1 cellular context compared by ENCODE assay signal in the genomic region with DNA sequence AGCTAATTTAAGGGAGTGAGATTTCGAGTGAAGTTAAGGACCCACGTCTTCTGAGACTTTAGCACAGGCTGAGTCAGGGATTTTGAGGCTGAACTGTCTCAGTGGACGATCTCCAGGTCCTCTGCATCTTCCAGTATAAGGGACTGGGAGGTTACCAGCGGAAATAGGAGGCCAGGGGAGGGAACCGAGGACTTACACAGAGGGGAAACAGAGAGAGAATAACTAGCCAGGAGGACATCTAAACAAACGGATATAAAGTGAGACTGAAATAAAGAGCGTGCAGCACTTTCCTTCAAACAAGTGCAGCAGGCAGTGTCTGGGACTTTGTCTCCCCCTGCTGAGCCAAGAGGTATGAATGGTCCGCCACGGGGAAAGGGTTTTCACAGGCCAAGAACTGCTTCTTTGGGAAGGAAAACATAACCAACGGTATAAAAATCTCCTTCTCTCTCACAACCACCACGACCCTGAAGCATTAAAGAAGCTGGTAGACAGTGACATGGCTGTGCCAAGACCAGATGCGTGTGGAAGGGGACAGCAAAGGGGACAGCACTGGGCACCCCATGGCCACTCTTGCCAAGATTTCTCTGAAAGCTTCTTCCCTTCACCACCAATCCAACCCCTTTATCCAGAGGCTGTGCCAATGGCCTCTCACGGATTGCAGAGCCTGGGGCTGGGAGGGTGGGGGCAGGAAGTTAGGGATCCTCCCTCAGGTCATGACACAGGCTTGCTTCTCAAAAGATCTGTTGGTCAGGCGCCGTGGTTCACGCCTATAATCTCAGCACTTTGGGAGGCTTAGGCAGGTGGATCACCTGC.
TF ChIP-seq lines count a peak whose summit lies in the region.

No MANE protein-coding gene starts in this region.

TF ChIP-seq in HepG2, 621 proteins besides CTCF, POLR2A, EP300 and RAD21 (continued from another document and continues in another):
- no peak for TF ChIP-seq FOSL1 (CRISPR knock-in tag; IDR thresholded peaks at IDR 0.05; ENCODE audit: borderline replicate concordance)
- no peak for TF ChIP-seq KLF15 (CRISPR knock-in tag; IDR thresholded peaks at IDR 0.05; ENCODE audit: borderline replicate concordance)
- TF ChIP-seq RFX1 (IDR thresholded peaks at IDR 0.05), result no peak
- TF ChIP-seq POGK (CRISPR knock-in tag; conservative IDR thresholded peaks at IDR 0.05), result no peak
- no peak for TF ChIP-seq SNRNP70 (IDR thresholded peaks at IDR 0.05; ENCODE audit: low read depth, low read length)
- TF ChIP-seq ATF2 (CRISPR knock-in tag; IDR thresholded peaks at IDR 0.05), result 0 out of 2 replicates have a peak, but pooled peaks have one; percentile 18
- TF ChIP-seq CAMTA2 (CRISPR knock-in tag; IDR thresholded peaks at IDR 0.05; ENCODE audit: borderline replicate concordance), result no peak
- no peak for TF ChIP-seq TAF15 (IDR thresholded peaks at IDR 0.05; ENCODE audit: low read depth, low read length, poor library complexity, severe bottlenecking)
- 0 out of 2 replicates have a peak, but pooled peaks have one; percentile 25 for TF ChIP-seq KDM4B (CRISPR knock-in tag; IDR thresholded peaks at IDR 0.05)
- TF ChIP-seq E2F2 (CRISPR knock-in tag; IDR thresholded peaks at IDR 0.05; ENCODE audit: borderline replicate concordance), result no peak
- no peak for TF ChIP-seq ZNF275 (CRISPR knock-in tag; IDR thresholded peaks at IDR 0.05; ENCODE audit: borderline replicate concordance)
- peak; percentile 46; the same call in 1 of the 2 replicates for TF ChIP-seq ZNF292 (CRISPR knock-in tag; IDR thresholded peaks at IDR 0.05; ENCODE audit: borderline replicate concordance, low read depth)
- no peak for TF ChIP-seq ZBTB8A (CRISPR knock-in tag; IDR thresholded peaks at IDR 0.05; ENCODE audit: borderline replicate concordance, low read depth)
- TF ChIP-seq, protein P1, sequence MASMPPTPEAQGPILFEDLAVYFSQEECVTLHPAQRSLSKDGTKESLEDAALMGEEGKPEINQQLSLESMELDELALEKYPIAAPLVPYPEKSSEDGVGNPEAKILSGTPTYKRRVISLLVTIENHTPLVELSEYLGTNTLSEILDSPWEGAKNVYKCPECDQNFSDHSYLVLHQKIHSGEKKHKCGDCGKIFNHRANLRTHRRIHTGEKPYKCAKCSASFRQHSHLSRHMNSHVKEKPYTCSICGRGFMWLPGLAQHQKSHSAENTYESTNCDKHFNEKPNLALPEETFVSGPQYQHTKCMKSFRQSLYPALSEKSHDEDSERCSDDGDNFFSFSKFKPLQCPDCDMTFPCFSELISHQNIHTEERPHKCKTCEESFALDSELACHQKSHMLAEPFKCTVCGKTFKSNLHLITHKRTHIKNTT (CRISPR knock-in tag; IDR thresholded peaks at IDR 0.05), result no peak
- peak; percentile 48; the same call in 1 of the 2 replicates for TF ChIP-seq MAFF (IDR thresholded peaks at IDR 0.05; ENCODE audit: low read depth, low read length)
- TF ChIP-seq KDM6A (CRISPR knock-in tag; IDR thresholded peaks at IDR 0.05; ENCODE audit: low read depth), result no peak
- no peak for TF ChIP-seq ZNF138 (CRISPR knock-in tag; IDR thresholded peaks at IDR 0.05; ENCODE audit: low read depth)
- TF ChIP-seq GATAD2A (CRISPR knock-in tag; IDR thresholded peaks at IDR 0.05), result peak; percentile 53; the same call in 1 of the 2 replicates
- no peak for TF ChIP-seq KMT2B (CRISPR knock-in tag; IDR thresholded peaks at IDR 0.05)
- peak; percentile 22; the same call in 1 of the 2 replicates for TF ChIP-seq TBX2 (CRISPR knock-in tag; IDR thresholded peaks at IDR 0.05; ENCODE audit: borderline replicate concordance)
- 0 out of 2 replicates have a peak, but pooled peaks have one; percentile 15 for TF ChIP-seq MED1 (CRISPR knock-in tag; IDR thresholded peaks at IDR 0.05)
- TF ChIP-seq RXRB (CRISPR knock-in tag; IDR thresholded peaks at IDR 0.05; ENCODE audit: borderline replicate concordance), result peak; percentile 53; the same call in 1 of the 2 replicates
- no peak for TF ChIP-seq ZNF83 (CRISPR knock-in tag; IDR thresholded peaks at IDR 0.05; ENCODE audit: borderline replicate concordance)
- peak; percentile 47; the same call in 1 of the 2 replicates for TF ChIP-seq HINFP (CRISPR knock-in tag; IDR thresholded peaks at IDR 0.05; ENCODE audit: low read depth)
- TF ChIP-seq SMARCE1 (IDR thresholded peaks at IDR 0.05; ENCODE audit: borderline replicate concordance), result no peak
- TF ChIP-seq SMC3 (IDR thresholded peaks at IDR 0.05; ENCODE audit: low read length), result peak; percentile 98
- no peak for TF ChIP-seq ZNF605 (CRISPR knock-in tag; IDR thresholded peaks at IDR 0.05)
- peak; percentile 71; the same call in 1 of the 2 replicates for TF ChIP-seq ERF (CRISPR knock-in tag; IDR thresholded peaks at IDR 0.05)
- TF ChIP-seq RAD51 (IDR thresholded peaks at IDR 0.05; ENCODE audit: borderline replicate concordance), result no peak
- peak; percentile 37; the same call in 1 of the 2 replicates for TF ChIP-seq HMG20A (CRISPR knock-in tag; IDR thresholded peaks at IDR 0.05; ENCODE audit: borderline replicate concordance)
- no peak for TF ChIP-seq MXD4 (CRISPR knock-in tag; IDR thresholded peaks at IDR 0.05)
- no peak for TF ChIP-seq E2F5 (CRISPR knock-in tag; conservative IDR thresholded peaks at IDR 0.05)
- no peak for TF ChIP-seq PITX1 (CRISPR knock-in tag; IDR thresholded peaks at IDR 0.05)
- TF ChIP-seq JARID2 (CRISPR knock-in tag; IDR thresholded peaks at IDR 0.05; ENCODE audit: insufficient replicate concordance), result peak; percentile 27
- TF ChIP-seq HOMEZ (CRISPR knock-in tag; IDR thresholded peaks at IDR 0.05; ENCODE audit: low read depth), result 0 out of 2 replicates have a peak, but pooled peaks have one; percentile 35
- TF ChIP-seq ZNF331 (CRISPR knock-in tag; IDR thresholded peaks at IDR 0.05), result peak; percentile 57; the same call in 1 of the 2 replicates
- TF ChIP-seq GATAD1 (CRISPR knock-in tag; IDR thresholded peaks at IDR 0.05), result 0 out of 2 replicates have a peak, but pooled peaks have one; percentile 35
- no peak for TF ChIP-seq IRX3 (CRISPR knock-in tag; IDR thresholded peaks at IDR 0.05; ENCODE audit: borderline replicate concordance, low read depth)
- TF ChIP-seq CEBPG (CRISPR knock-in tag; IDR thresholded peaks at IDR 0.05), result peak; percentile 5; the same call in 1 of the 2 replicates
- TF ChIP-seq NFYB (CRISPR knock-in tag; IDR thresholded peaks at IDR 0.05), result no peak
- TF ChIP-seq, protein P2, sequence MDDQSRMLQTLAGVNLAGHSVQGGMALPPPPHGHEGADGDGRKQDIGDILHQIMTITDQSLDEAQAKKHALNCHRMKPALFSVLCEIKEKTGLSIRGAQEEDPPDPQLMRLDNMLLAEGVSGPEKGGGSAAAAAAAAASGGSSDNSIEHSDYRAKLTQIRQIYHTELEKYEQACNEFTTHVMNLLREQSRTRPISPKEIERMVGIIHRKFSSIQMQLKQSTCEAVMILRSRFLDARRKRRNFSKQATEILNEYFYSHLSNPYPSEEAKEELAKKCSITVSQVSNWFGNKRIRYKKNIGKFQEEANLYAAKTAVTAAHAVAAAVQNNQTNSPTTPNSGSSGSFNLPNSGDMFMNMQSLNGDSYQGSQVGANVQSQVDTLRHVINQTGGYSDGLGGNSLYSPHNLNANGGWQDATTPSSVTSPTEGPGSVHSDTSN (CRISPR knock-in tag; IDR thresholded peaks at IDR 0.05; ENCODE audit: borderline replicate concordance), result no peak
- TF ChIP-seq IKZF1 (IDR thresholded peaks at IDR 0.05), result no peak
- TF ChIP-seq, protein P3, sequence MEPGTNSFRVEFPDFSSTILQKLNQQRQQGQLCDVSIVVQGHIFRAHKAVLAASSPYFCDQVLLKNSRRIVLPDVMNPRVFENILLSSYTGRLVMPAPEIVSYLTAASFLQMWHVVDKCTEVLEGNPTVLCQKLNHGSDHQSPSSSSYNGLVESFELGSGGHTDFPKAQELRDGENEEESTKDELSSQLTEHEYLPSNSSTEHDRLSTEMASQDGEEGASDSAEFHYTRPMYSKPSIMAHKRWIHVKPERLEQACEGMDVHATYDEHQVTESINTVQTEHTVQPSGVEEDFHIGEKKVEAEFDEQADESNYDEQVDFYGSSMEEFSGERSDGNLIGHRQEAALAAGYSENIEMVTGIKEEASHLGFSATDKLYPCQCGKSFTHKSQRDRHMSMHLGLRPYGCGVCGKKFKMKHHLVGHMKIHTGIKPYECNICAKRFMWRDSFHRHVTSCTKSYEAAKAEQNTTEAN (CRISPR knock-in tag; conservative IDR thresholded peaks at IDR 0.05), result no peak
- TF ChIP-seq ELF1 (CRISPR knock-in tag; IDR thresholded peaks at IDR 0.05), result 0 out of 2 replicates have a peak, but pooled peaks have one; percentile 25
- TF ChIP-seq FOXM1 (CRISPR knock-in tag; IDR thresholded peaks at IDR 0.05), result no peak
- no peak for TF ChIP-seq FOXA1 (IDR thresholded peaks at IDR 0.05)
- no peak for TF ChIP-seq FOXA1 (CRISPR knock-in tag; IDR thresholded peaks at IDR 0.05)
- no peak for TF ChIP-seq ZNF367 (CRISPR knock-in tag; IDR thresholded peaks at IDR 0.05; ENCODE audit: borderline replicate concordance)
- TF ChIP-seq, protein P4, sequence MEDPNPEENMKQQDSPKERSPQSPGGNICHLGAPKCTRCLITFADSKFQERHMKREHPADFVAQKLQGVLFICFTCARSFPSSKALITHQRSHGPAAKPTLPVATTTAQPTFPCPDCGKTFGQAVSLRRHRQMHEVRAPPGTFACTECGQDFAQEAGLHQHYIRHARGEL (CRISPR knock-in tag; IDR thresholded peaks at IDR 0.05), result peak; percentile 79; the same call in 1 of the 2 replicates
- TF ChIP-seq REPIN1 (CRISPR knock-in tag; IDR thresholded peaks at IDR 0.05; ENCODE audit: borderline replicate concordance, low read depth), result peak; percentile 38; the same call in 1 of the 2 replicates
- TF ChIP-seq SMARCC2 (IDR thresholded peaks at IDR 0.05), result no peak
- TF ChIP-seq STAG1 (CRISPR knock-in tag; IDR thresholded peaks at IDR 0.05), result peak; percentile 97
